8 cellular contexts compared by ENCODE assay signal in genomic region chr5:139481122-139481533, GRCh38. TPM values are rescaled to one million over a fixed set of nuclear protein-coding genes. Genes with fewer than 3 reads are reported as not detected.
DNase-seq lines count a peak whose midpoint lies in the region; ATAC-seq, FAIRE-seq and TF ChIP-seq lines count a peak whose summit lies in the region.

No MANE protein-coding gene starts in this region.

- POLR2A ChIA-PET in activated CD8-positive, alpha-beta T cell treated with anti-CD3 and anti-CD28 coated beads for 36 hours (lab: Charles Lee), result interaction anchor here (1.1 to 3.8 kb wide), 7 partner anchors 11 to 42 kb away, joined by 3 to 21 read pairs (median 8); partner anchors contain the start of gene SMIM33

- H3K9me3 Mint-ChIP-seq in activated CD8-positive, alpha-beta T cell treated with anti-CD3 and anti-CD28 coated beads for 36 hours, result no peaks in the 10 kb centered on the region

- no peak for TF ChIP-seq CTCF in activated CD8-positive, alpha-beta T cell treated with anti-CD3 and anti-CD28 coated beads for 36 hours (IDR thresholded peaks at IDR 0.05)
- TF ChIP-seq CTCF in fibroblast of mammary gland (conservative IDR thresholded peaks at IDR 0.05; ENCODE audit: control insufficient read depth, insufficient read depth, low read depth, low read length), result no peak

- no peaks in the 10 kb centered on the region for H3K27me3 Mint-ChIP-seq in activated CD8-positive, alpha-beta T cell treated with anti-CD3 and anti-CD28 coated beads for 36 hours

- H3K27ac Mint-ChIP-seq in activated CD8-positive, alpha-beta T cell treated with anti-CD3 and anti-CD28 coated beads for 36 hours, result peak overlapping the region; percentile 91

- CTCF ChIA-PET in activated CD8-positive, alpha-beta T cell treated with anti-CD3 and anti-CD28 coated beads for 36 hours (lab: Charles Lee), result interaction anchor here (1.1 to 4.6 kb wide), 9 partner anchors 12 to 61 kb away, joined by 4 to 31 read pairs (median 6); partner anchors contain the start of gene DNAJC18

- H3K4me1 Mint-ChIP-seq in activated CD8-positive, alpha-beta T cell treated with anti-CD3 and anti-CD28 coated beads for 36 hours (ENCODE audit: low read depth), result peaks cover 35% of the 10 kb centered on the region

- ATAC-seq in activated CD8-positive, alpha-beta T cell treated with anti-CD3 and anti-CD28 coated beads for 36 hours, result no peak
- no peak for ATAC-seq in HG03521 (IDR thresholded peaks at IDR 0.05; ENCODE audit: unreplicated experiment)
- no peak for ATAC-seq in HG03378 (IDR thresholded peaks at IDR 0.05; ENCODE audit: unreplicated experiment)

- FAIRE-seq in frontal cortex (lab: Jason Lieb, UNC), result no peak

- peak overlapping the region; percentile 80 for H3K4me3 Mint-ChIP-seq in activated CD8-positive, alpha-beta T cell treated with anti-CD3 and anti-CD28 coated beads for 36 hours

- intact Hi-C loops in activated CD8-positive, alpha-beta T cell treated with anti-CD3 and anti-CD28 coated beads for 36 hours (cut with micrococcal nuclease), result no loop called here

- peak; percentile 9 for DNase-seq in H4 (ENCODE audit: low spot score)
- peak; percentile 22 for DNase-seq in activated CD8-positive, alpha-beta T cell treated with anti-CD3 and anti-CD28 coated beads for 36 hours
- no peak for DNase-seq in fibroblast of mammary gland (ENCODE audit: low read depth)
- DNase-seq in stimulated activated CD4-positive, alpha-beta T cell treated with anti-CD3 and anti-CD28 coated beads, Interleukin-15, amount 100 ng/mL, for 24 hours, result peak; percentile 68
- DNase-seq in frontal cortex (ENCODE audit: low spot score in 2 of 2), result no peak
- DNase-seq in 8988T, result no peak

- peaks cover 12% of the 10 kb centered on the region for H3K36me3 Mint-ChIP-seq in activated CD8-positive, alpha-beta T cell treated with anti-CD3 and anti-CD28 coated beads for 36 hours (ENCODE audit: low read depth)

- H3K4me3 ChIP-seq in fibroblast of mammary gland (ENCODE audit: control insufficient read depth, low read depth, low read length), result peak overlapping the region; percentile 53

RNA-seq across cellular contexts. Expression of gene STING1, which starts 1.4 kb away (rescaled TPM):
- 14.2 and 15.6 TPM in 2 replicates for total RNA-seq in H4 (2014; rRNA removed; shearing (Covaris generic))
- 10 to 100 TPM; 43.7 to 46.3 TPM for total RNA-seq in activated CD8-positive, alpha-beta T cell treated with anti-CD3 and anti-CD28 coated beads for 36 hours
- total RNA-seq in frontal cortex, result 3.3 TPM

RNA-seq across cellular contexts. Expression of gene SMIM33, which starts 10.3 kb away (rescaled TPM):
- total RNA-seq in H4 (2014; rRNA removed; shearing (Covaris generic)), result not detected in 2 replicates
- total RNA-seq in activated CD8-positive, alpha-beta T cell treated with anti-CD3 and anti-CD28 coated beads for 36 hours, result under 1 TPM in 1 of 2 experiments, not detected in 1; 0.16 TPM
- not detected for total RNA-seq in frontal cortex

RNA-seq across cellular contexts. Expression of gene ECSCR, which starts 18.6 kb away (rescaled TPM):
- total RNA-seq in H4 (2014; rRNA removed; shearing (Covaris generic)), result 0.10 TPM in 1 of 2 replicates, not detected in the other
- total RNA-seq in activated CD8-positive, alpha-beta T cell treated with anti-CD3 and anti-CD28 coated beads for 36 hours, result under 1 TPM in 1 of 2 experiments, not detected in 1; 0.25 TPM
- total RNA-seq in frontal cortex, result 4.9 TPM

RNA-seq across cellular contexts. Expression of gene DNAJC18, which starts 41.8 kb away (rescaled TPM):
- 4.5 and 22.9 TPM in 2 replicates for total RNA-seq in H4 (2014; rRNA removed; shearing (Covaris generic))
- total RNA-seq in activated CD8-positive, alpha-beta T cell treated with anti-CD3 and anti-CD28 coated beads for 36 hours, result 10 to 100 TPM; 24.9 to 27.5 TPM
- total RNA-seq in frontal cortex, result 53.0 TPM

Comparison
In these comparisons a context has a peak if more than half of its experiments do, and no peak if none do; other contexts are left out.
1. DNase-seq: peak in H4 (single experiment), activated CD8-positive, alpha-beta T cell treated with anti-CD3 and anti-CD28 coated beads for 36 hours (single experiment) and stimulated activated CD4-positive, alpha-beta T cell treated with anti-CD3 and anti-CD28 coated beads, Interleukin-15, amount 100 ng/mL, for 24 hours (single experiment); none in fibroblast of mammary gland (single experiment), frontal cortex (0 of 2) and 8988T (single experiment).